Comparison of ENCODE assay signal across 14 cellular contexts in the genomic region with DNA sequence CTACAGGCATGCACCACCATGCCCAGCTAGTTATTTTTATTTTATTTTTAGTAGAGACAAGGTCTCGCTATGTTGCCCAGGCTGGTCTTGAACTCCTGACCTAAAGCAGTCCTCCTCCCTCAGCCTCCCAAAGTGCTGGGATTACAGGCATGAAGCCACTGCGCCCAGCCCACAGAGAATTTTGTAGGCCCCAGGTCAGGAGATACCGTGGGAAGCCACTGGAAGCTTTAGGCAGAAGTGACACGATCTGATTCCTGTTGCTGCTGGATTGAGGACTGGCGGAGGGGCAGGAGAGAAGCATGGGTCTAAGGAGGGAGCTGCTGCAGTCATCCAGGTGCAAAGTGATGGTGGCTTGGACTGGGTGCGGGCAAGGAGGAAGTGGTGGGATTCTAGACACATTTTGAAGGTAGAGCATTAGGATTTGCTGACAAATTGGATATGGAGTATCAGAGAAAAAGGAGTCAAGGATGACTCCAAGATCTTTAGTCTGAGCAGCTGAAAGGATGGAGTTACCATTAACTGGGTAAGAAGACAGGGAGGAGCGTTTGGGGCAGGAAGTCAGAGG. TPM values are rescaled to one million over a fixed set of nuclear protein-coding genes. Genes with fewer than 3 reads are reported as not detected.
DNase-seq lines count a peak whose midpoint lies in the region; ATAC-seq and TF ChIP-seq lines count a peak whose summit lies in the region.
"Had no signal": no experiment of that assay in that cellular context is flagged by ENCODE, and none has a peak within 500 bp of the region (broad histone marks: within the 10 kb centered on the region; RNA-seq: fewer than 3 reads in every experiment).

No MANE protein-coding gene starts in this region.

- H3K4me1 ChIP-seq in Peyer's patch: peaks cover 0 to 54% (median 23%) of the 10 kb centered on the region in 4 donors
- H3K4me1 ChIP-seq: Caco-2, prostate gland had no signal

- peaks cover 34% of the 10 kb centered on the region for H3K36me3 Mint-ChIP-seq in activated naive CD8-positive, alpha-beta T cell treated with anti-CD3 and anti-CD28 coated beads, Interleukin-2, amount 50 U/mL, for 24 hours (ENCODE audit: low read depth)
- H3K36me3 Mint-ChIP-seq in natural killer cell treated with Interleukin-12 subunit alpha and Interleukin-12 subunit beta and Interleukin-15 and Interleukin-18, amount 100 ng/mL, for 72 hours: peaks cover 8% of the 10 kb centered on the region

- peaks cover 92% of the 10 kb centered on the region for H3K4me1 Mint-ChIP-seq in activated naive CD8-positive, alpha-beta T cell treated with anti-CD3 and anti-CD28 coated beads, Interleukin-2, amount 50 U/mL, for 24 hours
- peaks cover 56 to 68% of the 10 kb centered on the region in 2 donors for H3K4me1 Mint-ChIP-seq in natural killer cell treated with Interleukin-12 subunit alpha and Interleukin-12 subunit beta and Interleukin-15 and Interleukin-18, amount 100 ng/mL, for 72 hours (ENCODE audit: low read depth in 2 of 2)

- no peak for ATAC-seq in activated naive CD8-positive, alpha-beta T cell treated with anti-CD3 and anti-CD28 coated beads, Interleukin-2, amount 50 U/mL, for 24 hours
- no peak for ATAC-seq in natural killer cell treated with Interleukin-12 subunit alpha and Interleukin-12 subunit beta and Interleukin-15 and Interleukin-18, amount 100 ng/mL, for 72 hours
- ATAC-seq in GM18505 (IDR thresholded peaks at IDR 0.05; ENCODE audit: unreplicated experiment): no peak
- no peak for ATAC-seq in GM18907 (IDR thresholded peaks at IDR 0.05; ENCODE audit: unreplicated experiment)

- no peak overlapping the region for H3K4me3 ChIP-seq in Peyer's patch
- H3K4me3 ChIP-seq: prostate gland, SJSA1, suprapubic skin had no signal

- no peaks in the 10 kb centered on the region for H3K9me3 Mint-ChIP-seq in activated naive CD8-positive, alpha-beta T cell treated with anti-CD3 and anti-CD28 coated beads, Interleukin-2, amount 50 U/mL, for 24 hours
- H3K9me3 Mint-ChIP-seq in natural killer cell treated with Interleukin-12 subunit alpha and Interleukin-12 subunit beta and Interleukin-15 and Interleukin-18, amount 100 ng/mL, for 72 hours: no peaks in the 10 kb centered on the region

- H3K27ac ChIP-seq in Peyer's patch: peak overlapping the region in 1 of 4 donors; percentile 72
- H3K27ac ChIP-seq: prostate gland, SJSA1, suprapubic skin had no signal

- no peaks in the 10 kb centered on the region for H3K27me3 ChIP-seq in Peyer's patch
- H3K27me3 ChIP-seq: SJSA1, suprapubic skin had no signal

- DNase-seq in activated CD4-positive, alpha-beta T cell treated with anti-CD3 and anti-CD28 coated beads for 1 hour: peak; percentile 4
- no peak for DNase-seq in activated CD4-positive, alpha-beta T cell treated with anti-CD3 and anti-CD28 coated beads for 4 hours
- DNase-seq in Peyer's patch (peak in 2 of 3 donors; percentile 10 to 41), DMS153 treated with DMSO at 0.1 percent for 48 hours (lab: John Stamatoyannopoulos, UW; ENCODE audit: unreplicated experiment) (no peak)
- no peak for DNase-seq in activated naive CD8-positive, alpha-beta T cell treated with anti-CD3 and anti-CD28 coated beads, Interleukin-2, amount 50 U/mL, for 24 hours
- no peak for DNase-seq in natural killer cell treated with Interleukin-12 subunit alpha and Interleukin-12 subunit beta and Interleukin-15 and Interleukin-18, amount 100 ng/mL, for 72 hours (ENCODE audit: low spot score)
- DNase-seq: Kasumi-1, NCI-H1694 had no signal

- no peaks in the 10 kb centered on the region for H3K27me3 Mint-ChIP-seq in activated naive CD8-positive, alpha-beta T cell treated with anti-CD3 and anti-CD28 coated beads, Interleukin-2, amount 50 U/mL, for 24 hours
- H3K27me3 Mint-ChIP-seq in natural killer cell treated with Interleukin-12 subunit alpha and Interleukin-12 subunit beta and Interleukin-15 and Interleukin-18, amount 100 ng/mL, for 72 hours: peaks cover 7% of the 10 kb centered on the region in 2 donors

- peak overlapping the region; percentile 7 for H3K27ac Mint-ChIP-seq in activated naive CD8-positive, alpha-beta T cell treated with anti-CD3 and anti-CD28 coated beads, Interleukin-2, amount 50 U/mL, for 24 hours
- no peak overlapping the region for H3K27ac Mint-ChIP-seq in natural killer cell treated with Interleukin-12 subunit alpha and Interleukin-12 subunit beta and Interleukin-15 and Interleukin-18, amount 100 ng/mL, for 72 hours

- H3K4me3 Mint-ChIP-seq in activated naive CD8-positive, alpha-beta T cell treated with anti-CD3 and anti-CD28 coated beads, Interleukin-2, amount 50 U/mL, for 24 hours: peak overlapping the region; percentile 0
- peak overlapping the region; percentile 1 for H3K4me3 Mint-ChIP-seq in natural killer cell treated with Interleukin-12 subunit alpha and Interleukin-12 subunit beta and Interleukin-15 and Interleukin-18, amount 100 ng/mL, for 72 hours

- no peak for TF ChIP-seq CTCF in Peyer's patch (IDR thresholded peaks at IDR 0.05)

- peaks cover 0 to 42% (median 0%) of the 10 kb centered on the region in 3 donors for H3K36me3 ChIP-seq in Peyer's patch
- H3K36me3 ChIP-seq: prostate gland had no signal

- no peaks in the 10 kb centered on the region for H3K9me3 ChIP-seq in Peyer's patch
- H3K9me3 ChIP-seq: Caco-2, prostate gland, SJSA1, suprapubic skin had no signal

- TF ChIP-seq POLR2A in Peyer's patch (IDR thresholded peaks at IDR 0.05): no peak
- TF ChIP-seq POLR2A in GM18505 (IDR thresholded peaks at IDR 0.05; ENCODE audit: borderline replicate concordance, extremely low read depth, insufficient read depth, insufficient read length): no peak

RNA-seq across cellular contexts. Expression of gene TCF7, which starts 20.7 kb away (rescaled TPM):
- 10 to 100 TPM; 11.8 to 32.2 (median 22.0) TPM for total RNA-seq in Peyer's patch
- 1 to 10 TPM; 2.6 to 6.1 TPM for total RNA-seq in natural killer cell treated with Interleukin-12 subunit alpha and Interleukin-12 subunit beta and Interleukin-15 and Interleukin-18, amount 100 ng/mL, for 72 hours

RNA-seq across cellular contexts. Expression of gene SKP1, which starts 41.6 kb away (rescaled TPM):
- total RNA-seq in Peyer's patch: 100 to 1,000 TPM in 3 of 4 donors, 10 to 100 TPM in 1; 89.4 to 155 (median 129) TPM
- total RNA-seq in natural killer cell treated with Interleukin-12 subunit alpha and Interleukin-12 subunit beta and Interleukin-15 and Interleukin-18, amount 100 ng/mL, for 72 hours: 100 to 1,000 TPM; 162 to 210 TPM

Comparison
In these comparisons a context has a peak if more than half of its experiments do, and no peak if none do; other contexts are left out.
1. DNase-seq: peak in activated CD4-positive, alpha-beta T cell treated with anti-CD3 and anti-CD28 coated beads for 1 hour (single experiment) and Peyer's patch (2 of 3); none in activated CD4-positive, alpha-beta T cell treated with anti-CD3 and anti-CD28 coated beads for 4 hours (0 of 2), activated naive CD8-positive, alpha-beta T cell treated with anti-CD3 and anti-CD28 coated beads, Interleukin-2, amount 50 U/mL, for 24 hours (single experiment), natural killer cell treated with Interleukin-12 subunit alpha and Interleukin-12 subunit beta and Interleukin-15 and Interleukin-18, amount 100 ng/mL, for 72 hours (single experiment) and DMS153 treated with DMSO at 0.1 percent for 48 hours (single experiment).